ENCODE assay signal across 10 cellular contexts in genomic region chr6:139708342-139709199, GRCh38.
DNase-seq lines count a peak whose midpoint lies in the region; ATAC-seq, FAIRE-seq and TF ChIP-seq lines count a peak whose summit lies in the region.
"Had no signal": no experiment of that assay in that cellular context is flagged by ENCODE, and none has a peak within 500 bp of the region (broad histone marks: within the 10 kb centered on the region; RNA-seq: fewer than 3 reads in every experiment).

No MANE protein-coding gene starts in this region.

- H3K27me3 ChIP-seq in bronchial epithelial cell (ENCODE audit: control insufficient read depth, insufficient read depth, low read length) (no peaks in the 10 kb centered on the region), lung (ENCODE audit: control insufficient read depth, insufficient read depth) (no peaks in the 10 kb centered on the region)
- H3K27me3 ChIP-seq: BLaER1 treated with 17β-estradiol and CSF1 and Interleukin-3, amounts not matched to agents 10 nM and 100 nM had no signal

- FAIRE-seq in bronchial epithelial cell (lab: Jason Lieb, UNC): no peak
- FAIRE-seq in GM19239 (lab: Jason Lieb, UNC): no peak

- intact Hi-C loops in head of caudate nucleus (cut with DNase I): no loop called here

- no peak overlapping the region for H3K4me3 ChIP-seq in bronchial epithelial cell (ENCODE audit: low read depth, low read length)
- no peak overlapping the region for H3K4me3 ChIP-seq in lung
- H3K4me3 ChIP-seq: BLaER1 treated with 17β-estradiol and CSF1 and Interleukin-3, amounts not matched to agents 10 nM and 100 nM had no signal

- H3K9me3 ChIP-seq in lung (ENCODE audit: control insufficient read depth in 2 of 2, insufficient read depth in 1 of 2, low read length in 1 of 2): no peaks in the 10 kb centered on the region

- DNase-seq in A172 (ENCODE audit: low spot score) (peak; percentile 84), HT-29 (ENCODE audit: low spot score) (peak; percentile 24), bronchial epithelial cell (ENCODE audit: low read depth) (peak; percentile 30), lung (ENCODE audit: low spot score) (no peak), head of caudate nucleus (no peak), NCI-H2029 (lab: John Stamatoyannopoulos, UW) (no peak), GM19239 (ENCODE audit: insufficient read length, low spot score) (no peak)
- DNase-seq: NCI-H146 had no signal

- H3K36me3 ChIP-seq in bronchial epithelial cell (ENCODE audit: control insufficient read depth, insufficient read depth, low read length) (no peaks in the 10 kb centered on the region), lung (ENCODE audit: control insufficient read depth in 2 of 2, insufficient read depth in 2 of 2, low read length in 2 of 2) (no peaks in the 10 kb centered on the region)
- H3K36me3 ChIP-seq: BLaER1 treated with 17β-estradiol and CSF1 and Interleukin-3, amounts not matched to agents 10 nM and 100 nM had no signal

- ATAC-seq in lung (ENCODE audit: insufficient read depth, low FRiP score) (peak; percentile 68), GM18867 (IDR thresholded peaks at IDR 0.05; ENCODE audit: unreplicated experiment) (no peak)

- 43 to 67% methylated on average over 6 of the region's 6 CpGs for WGBS in lung, 2 donors

- peak overlapping the region; percentile 37 to 45 for H3K27ac ChIP-seq in lung (ENCODE audit: low read depth in 1 of 2, low read length in 1 of 2)
- H3K27ac ChIP-seq: BLaER1 treated with 17β-estradiol and CSF1 and Interleukin-3, amounts not matched to agents 10 nM and 100 nM had no signal

- no peak for TF ChIP-seq CTCF in bronchial epithelial cell (IDR thresholded peaks at IDR 0.05; ENCODE audit: insufficient read depth, low read length, severe bottlenecking)
- no peak for TF ChIP-seq CTCF in lung (IDR thresholded peaks at IDR 0.05; ENCODE audit: control extremely low read depth, extremely low read depth)

- H3K4me1 ChIP-seq in lung (ENCODE audit: control insufficient read depth in 2 of 2, insufficient read depth in 2 of 2, low read length in 2 of 2): peaks cover 0 to 8% of the 10 kb centered on the region in 2 donors
- H3K4me1 ChIP-seq: BLaER1 treated with 17β-estradiol and CSF1 and Interleukin-3, amounts not matched to agents 10 nM and 100 nM had no signal

Comparison
In these comparisons a context has a peak if more than half of its experiments do, and no peak if none do; other contexts are left out.
1. DNase-seq: peak in A172 (single experiment), HT-29 (single experiment) and bronchial epithelial cell (single experiment); none in lung (single experiment), head of caudate nucleus (0 of 42), NCI-H2029 (single experiment) and GM19239 (single experiment).